Comparison of ENCODE assay signal across 10 cellular contexts in the genomic region with DNA sequence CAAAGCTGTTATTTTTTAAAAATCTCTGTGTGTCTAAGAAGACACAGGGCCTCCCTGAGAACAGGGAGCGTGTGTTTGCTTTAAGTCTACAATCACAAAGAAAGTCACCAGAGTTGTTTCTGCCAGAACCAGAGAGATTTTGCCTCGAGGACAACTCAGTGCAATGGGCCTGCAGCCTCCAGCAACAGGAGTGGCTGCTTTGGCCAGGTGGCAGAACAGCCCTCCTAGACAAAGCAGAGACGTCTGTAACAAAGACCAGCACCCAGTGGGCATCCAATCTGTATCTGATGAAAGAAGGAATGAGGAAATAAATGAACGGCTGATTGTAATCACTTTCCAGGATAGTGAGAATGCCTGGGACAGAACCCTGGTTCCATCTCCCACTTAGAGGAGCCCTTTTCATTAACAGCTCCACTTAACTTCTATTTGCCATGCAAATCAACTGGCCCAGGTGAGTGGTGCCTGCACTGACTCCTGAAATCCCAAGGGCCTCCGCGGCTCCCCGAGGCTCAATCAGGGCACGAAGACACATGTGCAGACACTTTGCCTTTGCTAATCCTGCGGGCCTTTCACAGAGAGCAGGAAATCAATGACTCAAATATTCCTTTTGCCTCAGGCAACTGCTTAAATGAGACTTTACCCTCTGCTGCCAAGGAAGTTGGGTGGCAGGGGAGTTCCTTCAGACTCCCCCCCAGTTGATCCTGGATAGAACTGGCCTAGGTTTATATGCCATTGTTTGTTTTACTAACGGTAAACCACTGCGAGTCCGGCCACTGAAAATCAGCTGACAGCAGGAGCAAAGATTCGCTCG.
DNase-seq lines count a peak whose midpoint lies in the region; ATAC-seq and TF ChIP-seq lines count a peak whose summit lies in the region.
"Had no signal": no experiment of that assay in that cellular context is flagged by ENCODE, and none has a peak within 500 bp of the region (broad histone marks: within the 10 kb centered on the region; RNA-seq: fewer than 3 reads in every experiment).

No MANE protein-coding gene starts in this region.

- H3K9ac ChIP-seq in Karpas-422 (ENCODE audit: low read length) (peak overlapping the region; percentile 29), mammary epithelial cell (ENCODE audit: insufficient read depth, low read length) (no peak overlapping the region)

- no peaks in the 10 kb centered on the region for H3K9me2 ChIP-seq in Karpas-422 (replicated peaks; ENCODE audit: insufficient read depth, low read length)

- no peak overlapping the region for H2AFZ ChIP-seq in Karpas-422 (ENCODE audit: low read length)
- H2AFZ ChIP-seq in mammary epithelial cell (ENCODE audit: low read depth, low read length), result peak overlapping the region; percentile 73

- in situ Hi-C loops in mammary epithelial cell (cut with MboI; ENCODE audit: low sequenced_read_pairs in 2 of 2), result no loop called here

- H3K36me3 Mint-ChIP-seq in activated CD4-positive, alpha-beta T cell treated with anti-CD3 and anti-CD28 coated beads for 36 hours (ENCODE audit: low read depth), result peaks cover 6% of the 10 kb centered on the region

- WGBS in mammary epithelial cell (ENCODE audit: low coverage, missing lambda C conversion rate), result 16% methylated on average over 12 of the region's 14 CpGs

- H3K4me2 ChIP-seq in Karpas-422 (ENCODE audit: low read depth, low read length, poor library complexity, severe bottlenecking), result peak overlapping the region; percentile 65
- peak overlapping the region; percentile 4 for H3K4me2 ChIP-seq in mammary epithelial cell (ENCODE audit: insufficient read depth, low read depth, low read length)

- no peaks in the 10 kb centered on the region for H3K27me3 Mint-ChIP-seq in activated CD4-positive, alpha-beta T cell treated with anti-CD3 and anti-CD28 coated beads for 36 hours
- H3K27me3 Mint-ChIP-seq: dendritic cell treated with granulocyte-macrophage colony-stimulating factor and Interleukin-4, amounts not matched to agents 40 ng/mL and 50 ng/mL, for 4 days had no signal

- H3K27ac Mint-ChIP-seq in activated CD4-positive, alpha-beta T cell treated with anti-CD3 and anti-CD28 coated beads for 36 hours, result no peak overlapping the region
- H3K27ac Mint-ChIP-seq: dendritic cell treated with granulocyte-macrophage colony-stimulating factor and Interleukin-4, amounts not matched to agents 40 ng/mL and 50 ng/mL, for 4 days had no signal

- H3K9me3 Mint-ChIP-seq in activated CD4-positive, alpha-beta T cell treated with anti-CD3 and anti-CD28 coated beads for 36 hours (ENCODE audit: low read depth), result peaks cover 10% of the 10 kb centered on the region

- H3K4me1 ChIP-seq in Karpas-422 (ENCODE audit: low read length) (peaks cover 42% of the 10 kb centered on the region), mammary epithelial cell (ENCODE audit: insufficient read depth, low read length) (peaks cover 39% of the 10 kb centered on the region), uterus (no peaks in the 10 kb centered on the region)

- peaks cover 17% of the 10 kb centered on the region for H3K4me1 Mint-ChIP-seq in activated CD4-positive, alpha-beta T cell treated with anti-CD3 and anti-CD28 coated beads for 36 hours

- POLR2A ChIA-PET in activated CD4-positive, alpha-beta T cell treated with anti-CD3 and anti-CD28 coated beads for 36 hours (lab: Charles Lee), result no interaction called here

- H3K79me2 ChIP-seq in Karpas-422 (ENCODE audit: low read length), result no peaks in the 10 kb centered on the region
- H3K79me2 ChIP-seq in mammary epithelial cell (ENCODE audit: insufficient read depth, low read length), result no peaks in the 10 kb centered on the region

- no TSS peak for BruUV-seq in mammary epithelial cell (replicated peaks; lab: Mats Ljungman, UMichigan)

- H3K27ac ChIP-seq in Karpas-422 (ENCODE audit: low read length), result peak overlapping the region; percentile 49
- peak overlapping the region; percentile 28 for H3K27ac ChIP-seq in mammary epithelial cell (ENCODE audit: insufficient read depth, low read depth, low read length)
- H3K27ac ChIP-seq in uterus, result no peak overlapping the region

- peak; percentile 49 for DNase-seq in DMS153 (lab: John Stamatoyannopoulos, UW)
- peak; percentile 90 for DNase-seq in Karpas-422
- peak; percentile 94 for DNase-seq in mammary epithelial cell
- peak; percentile 35 to 79 for DNase-seq in lung microvascular endothelial cell (ENCODE audit: low read depth in 2 of 2)
- no peak for DNase-seq in cerebellar nuclear complex (lab: John Stamatoyannopoulos, UW)
- DNase-seq in uterus, result no peak
- DNase-seq in DMS53 treated with DMSO at 0.1 percent for 48 hours (lab: John Stamatoyannopoulos, UW; ENCODE audit: unreplicated experiment), result no peak
- no peak for DNase-seq in activated CD4-positive, alpha-beta T cell treated with anti-CD3 and anti-CD28 coated beads for 36 hours
- DNase-seq: kidney glomerular epithelial cell had no signal

- CTCF ChIA-PET in mammary epithelial cell (lab: Charles Lee; ENCODE audit: low non-redundant PET), result no interaction called here
- CTCF ChIA-PET in activated CD4-positive, alpha-beta T cell treated with anti-CD3 and anti-CD28 coated beads for 36 hours (lab: Charles Lee), result no interaction called here

- H3K27me3 ChIP-seq in Karpas-422 (ENCODE audit: low read length), result no peaks in the 10 kb centered on the region; the same call in 1 of the 2 replicates
- no peaks in the 10 kb centered on the region for H3K27me3 ChIP-seq in mammary epithelial cell (ENCODE audit: insufficient read depth, low read length)
- no peaks in the 10 kb centered on the region for H3K27me3 ChIP-seq in uterus

- H3K9me3 ChIP-seq in Karpas-422 (ENCODE audit: low read length) (peaks cover 3% of the 10 kb centered on the region; the same call in 1 of the 2 replicates), mammary epithelial cell (replicated peaks; ENCODE audit: insufficient read depth, low read length) (peaks cover 14% of the 10 kb centered on the region), uterus (no peaks in the 10 kb centered on the region)

- H3K36me3 ChIP-seq in Karpas-422 (ENCODE audit: insufficient read depth, low read length) (no peaks in the 10 kb centered on the region; the same call in 1 of the 2 replicates), mammary epithelial cell (ENCODE audit: insufficient read depth, low read length) (no peaks in the 10 kb centered on the region), uterus (no peaks in the 10 kb centered on the region)

- intact Hi-C loops in mammary epithelial cell (cut with micrococcal nuclease), result loop anchor here (5.0 to 10.0 kb wide), 2 partner anchors 93 to 145 kb away; partner anchors contain the start of gene CABLES1
- intact Hi-C loops in uterus (cut with DNase I; ENCODE audit: low total_unique reads), result no loop called here
- intact Hi-C loops in activated CD4-positive, alpha-beta T cell treated with anti-CD3 and anti-CD28 coated beads for 36 hours (cut with DNase I, micrococcal nuclease), result no loop called here

- H3K4me3 Mint-ChIP-seq in activated CD4-positive, alpha-beta T cell treated with anti-CD3 and anti-CD28 coated beads for 36 hours, result no peak overlapping the region
- H3K4me3 Mint-ChIP-seq: dendritic cell treated with granulocyte-macrophage colony-stimulating factor and Interleukin-4, amounts not matched to agents 40 ng/mL and 50 ng/mL, for 4 days had no signal

- H4K20me1 ChIP-seq in Karpas-422 (ENCODE audit: insufficient read depth, low read depth, low read length), result peaks cover 3% of the 10 kb centered on the region; the same call in 1 of the 2 replicates
- no peaks in the 10 kb centered on the region for H4K20me1 ChIP-seq in mammary epithelial cell (ENCODE audit: insufficient read depth, low read length)

- dilution Hi-C loops in mammary epithelial cell (cut with HindIII; ENCODE audit: low sequenced_read_pairs), result loop anchor here (5.0 kb wide), 1 partner anchor 100 kb away; no protein-coding TSS in a partner anchor

- no peak for TF ChIP-seq POLR2A in uterus (IDR thresholded peaks at IDR 0.05)

- H3K4me3 ChIP-seq in Karpas-422 (ENCODE audit: low read length) (peak overlapping the region; percentile 39), mammary epithelial cell (replicated peaks in 1 of 3; ENCODE audit: insufficient read depth in 1 of 3, low read depth in 2 of 3, low read length in 3 of 3) (no peak overlapping the region), uterus (no peak overlapping the region)

- TF ChIP-seq CTCF in mammary epithelial cell (conservative IDR thresholded peaks at IDR 0.05 in 1 of 2, IDR thresholded peaks at IDR 0.05 in 1 of 2; ENCODE audit: extremely low read depth in 1 of 2, insufficient read depth in 1 of 2, low read depth in 1 of 2, low read length in 2 of 2) (no peak), uterus (IDR thresholded peaks at IDR 0.05) (no peak)

- no peak for ATAC-seq in activated CD4-positive, alpha-beta T cell treated with anti-CD3 and anti-CD28 coated beads for 36 hours

Comparison
In these comparisons a context has a peak if more than half of its experiments do, and no peak if none do; other contexts are left out.
1. DNase-seq: peak in DMS153 (single experiment), Karpas-422 (single experiment), mammary epithelial cell (single experiment) and lung microvascular endothelial cell (2 of 2); none in cerebellar nuclear complex (0 of 2), uterus (0 of 2), DMS53 treated with DMSO at 0.1 percent for 48 hours (single experiment) and activated CD4-positive, alpha-beta T cell treated with anti-CD3 and anti-CD28 coated beads for 36 hours (single experiment).
2. H3K27ac ChIP-seq: peak in Karpas-422 (single experiment) and mammary epithelial cell (single experiment); none in uterus (0 of 2).